Comparison of ENCODE assay signal across 23 cellular contexts in genomic region chr10:70655316-70655715, GRCh38. TPM values are rescaled to one million over a fixed set of nuclear protein-coding genes. Genes with fewer than 3 reads are reported as not detected.
"Had no signal": no experiment of that assay in that cellular context is flagged by ENCODE, and none has a peak within 500 bp of the region (broad histone marks: within the 10 kb centered on the region; RNA-seq: fewer than 3 reads in every experiment).

No MANE protein-coding gene starts in this region.

- DNase-seq: activated CD4-positive, alpha-beta memory T cell treated with anti-CD3 and anti-CD28 coated beads, Interleukin-2, amount 10 ng/mL, durations not matched to agents 7 days and 5 days; activated CD4-positive, alpha-beta T cell treated with anti-CD3 and anti-CD28 coated beads, Interleukin-2, amount 10 ng/mL, durations not matched to agents 24 days and 14 days; activated CD8-positive, alpha-beta memory T cell treated with anti-CD3 and anti-CD28 coated beads, Interleukin-2, amount 10 ng/mL, durations not matched to agents 7 days and 5 days; adrenal gland; cerebellar nuclear complex; effector CD4-positive, alpha-beta T cell; foreskin fibroblast; heart right ventricle; islet precursor cell; left cardiac atrium; naive thymus-derived CD4-positive, alpha-beta T cell; occipital lobe; stimulated activated CD4-positive, alpha-beta T cell treated with anti-CD3 and anti-CD28 coated beads, Interleukin-12 subunit alpha, Interleukin-12 subunit beta, amount 100 ng/mL, for 4 hours; stimulated activated CD4-positive, alpha-beta T cell treated with anti-CD3 and anti-CD28 coated beads, Interleukin-4, amount 100 ng/mL, for 4 hours; substantia nigra; thyroid gland had no signal

- H3K27ac ChIP-seq: adrenal gland, ascending aorta, breast epithelium, prostate gland, thyroid gland, VCaP had no signal

- H3K9me3 ChIP-seq: adrenal gland, ascending aorta, prostate gland, thyroid gland had no signal

- H3K4me3 ChIP-seq: adrenal gland, ascending aorta, breast epithelium, heart right ventricle, prostate gland, thyroid gland had no signal

- H3K36me3 ChIP-seq: adrenal gland, ascending aorta, breast epithelium, heart right ventricle, prostate gland, thyroid gland had no signal

- H3K4me1 ChIP-seq: adrenal gland, ascending aorta, breast epithelium, prostate gland, thyroid gland had no signal

- H3K27me3 ChIP-seq: adrenal gland, ascending aorta, breast epithelium, heart right ventricle, thyroid gland had no signal

RNA-seq across cellular contexts. Expression of gene ADAMTS14, which starts 17.0 kb away (rescaled TPM):
- total RNA-seq: activated CD4-positive, alpha-beta memory T cell treated with anti-CD3 and anti-CD28 coated beads, Interleukin-2, amount 10 ng/mL, durations not matched to agents 7 days and 5 days; T-helper 2 cell treated with Interferon-gamma antibody and Interleukin-4, amounts not matched to agents 100 ng/mL and 5 ng/mL, for 36 hours; thyroid gland had no signal

RNA-seq across cellular contexts. Expression of gene PRF1, which starts 52.8 kb away (rescaled TPM):
- total RNA-seq: epithelial cell of proximal tubule, neural crest cell, occipital lobe had no signal
